In the genomic region with DNA sequence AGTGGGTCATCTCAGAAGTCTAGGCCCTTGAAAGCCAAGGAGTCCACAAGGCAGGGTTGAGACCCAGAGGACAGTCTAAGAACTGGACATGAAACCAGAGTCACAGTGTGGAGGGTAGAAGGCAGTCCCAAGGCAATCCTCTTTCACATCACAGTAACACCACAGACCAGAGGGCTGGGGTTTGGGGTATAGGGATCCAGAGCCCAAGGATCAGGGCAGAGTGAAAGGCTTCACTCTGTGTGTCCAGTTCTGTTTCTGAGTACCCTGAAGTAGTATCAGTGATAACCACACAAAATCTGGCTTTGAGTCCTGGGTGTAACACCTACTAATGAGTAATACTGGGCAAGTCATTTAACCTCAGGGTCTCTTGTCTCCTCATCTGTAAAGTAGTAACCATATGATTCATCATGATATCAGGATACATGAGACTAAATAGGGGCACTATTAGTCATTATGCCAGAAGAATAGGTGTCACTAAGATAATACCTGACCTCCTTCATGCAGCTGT, we compare ENCODE assay signal across 9 cellular contexts.
DNase-seq lines count a peak whose midpoint lies in the region; ATAC-seq and TF ChIP-seq lines count a peak whose summit lies in the region.
"Had no signal": no experiment of that assay in that cellular context is flagged by ENCODE, and none has a peak within 500 bp of the region (broad histone marks: within the 10 kb centered on the region; RNA-seq: fewer than 3 reads in every experiment).

No MANE protein-coding gene starts in this region.

- ATAC-seq in GM18505 (IDR thresholded peaks at IDR 0.05; ENCODE audit: unreplicated experiment) (peak; percentile 88), GM21528 (IDR thresholded peaks at IDR 0.05; ENCODE audit: low FRiP score, unreplicated experiment) (peak; percentile 88), HG03558 (IDR thresholded peaks at IDR 0.05; ENCODE audit: extremely low read depth, unreplicated experiment) (peak; percentile 95), T-cell (replicated peaks in 1 of 4) (no peak)

- H3K27me3 Mint-ChIP-seq in T-cell = no peaks in the 10 kb centered on the region

- intact Hi-C loops in esophagus squamous epithelium (cut with DNase I) = no loop called here

- no peaks in the 10 kb centered on the region for H3K27me3 ChIP-seq in esophagus squamous epithelium
- H3K27me3 ChIP-seq: cardiac muscle cell had no signal

- CTCF ChIA-PET in T-cell (lab: Charles Lee) = no interaction called here

- no peak overlapping the region for H3K4me3 Mint-ChIP-seq in T-cell

- TF ChIP-seq CTCF in fibroblast of pulmonary artery (IDR thresholded peaks at IDR 0.05; ENCODE audit: low read length, missing control alignments) (no peak), esophagus squamous epithelium (IDR thresholded peaks at IDR 0.05) (no peak)

- H3K4me1 Mint-ChIP-seq in T-cell = peaks cover 0 to 3% (median 0%) of the 10 kb centered on the region in 3 donors

- H3K27ac ChIP-seq in esophagus squamous epithelium = peak overlapping the region in 1 of 4 donors; percentile 18
- H3K27ac ChIP-seq: cardiac muscle cell had no signal

- peaks cover 0 to 35% (median 0%) of the 10 kb centered on the region in 3 donors for H3K36me3 ChIP-seq in esophagus squamous epithelium

- TF ChIP-seq POLR2A in GM18505 (IDR thresholded peaks at IDR 0.05; ENCODE audit: borderline replicate concordance, extremely low read depth, insufficient read depth, insufficient read length) (no peak), esophagus squamous epithelium (IDR thresholded peaks at IDR 0.05) (no peak)

- peaks cover 0 to 12% (median 0%) of the 10 kb centered on the region in 3 donors for H3K4me1 ChIP-seq in esophagus squamous epithelium

- peaks cover 63% of the 10 kb centered on the region for H3K36me3 Mint-ChIP-seq in T-cell

- no peaks in the 10 kb centered on the region for H3K9me3 Mint-ChIP-seq in T-cell

- peak overlapping the region in 1 of 2 donors; percentile 34 for H3K27ac Mint-ChIP-seq in T-cell

- no peaks in the 10 kb centered on the region for H3K9me3 ChIP-seq in esophagus squamous epithelium

- POLR2A ChIA-PET in T-cell (lab: Charles Lee) = no interaction called here

- H3K4me3 ChIP-seq in fibroblast of pulmonary artery (replicated peaks; ENCODE audit: low read depth, low read length) = no peak overlapping the region
- no peak overlapping the region for H3K4me3 ChIP-seq in esophagus squamous epithelium
- H3K4me3 ChIP-seq: cardiac muscle cell had no signal

- DNase-seq in fibroblast of pulmonary artery (ENCODE audit: low read depth) = peak; percentile 4
- DNase-seq in HuH-7.5 (ENCODE audit: low spot score) = no peak
- no peak for DNase-seq in NCI-H1694 (lab: John Stamatoyannopoulos, UW)
- no peak for DNase-seq in T-cell
- no peak for DNase-seq in esophagus squamous epithelium (lab: John Stamatoyannopoulos, UW)

Comparison
In these comparisons a context has a peak if more than half of its experiments do, and no peak if none do; other contexts are left out.
1. ATAC-seq: peak in GM18505 (single experiment), GM21528 (single experiment) and HG03558 (single experiment); none in T-cell (0 of 4).